1 cellular context compared by ENCODE assay signal in the genomic region with DNA sequence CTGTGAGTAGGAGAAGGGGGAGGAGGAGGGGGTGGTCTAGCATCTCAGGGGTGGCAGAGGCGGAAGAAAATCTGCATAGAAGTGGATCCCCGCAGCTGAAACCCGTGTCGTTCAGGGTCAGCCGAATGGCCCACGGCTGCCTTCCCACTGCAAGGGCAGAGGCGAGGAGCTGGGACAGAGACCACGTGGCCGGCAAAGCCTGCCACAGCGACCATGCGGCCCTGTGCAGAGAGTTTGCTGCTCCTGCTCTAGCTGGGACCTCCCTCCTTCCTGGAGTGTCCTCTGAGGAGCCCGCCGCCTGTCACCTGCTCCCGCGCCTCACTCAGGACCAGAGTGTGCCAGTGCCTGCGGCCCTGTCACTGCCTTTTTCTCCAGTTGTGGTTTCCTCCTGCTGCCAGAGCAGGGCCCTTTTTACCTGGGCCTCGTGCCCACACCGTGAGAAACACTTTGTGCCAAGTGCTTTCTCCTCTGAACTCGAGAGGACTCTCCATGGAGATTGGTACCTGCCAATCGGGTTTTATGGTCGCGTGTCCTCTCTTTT.
TF ChIP-seq lines count a peak whose summit lies in the region.

No MANE protein-coding gene starts in this region.

TF ChIP-seq in H1, 55 proteins besides CTCF, POLR2A, EP300 and RAD21:
- TF ChIP-seq GABPA (IDR thresholded peaks at IDR 0.05; ENCODE audit: borderline replicate concordance, insufficient read depth, low read length) (no peak), EGR1 (IDR thresholded peaks at IDR 0.05; ENCODE audit: borderline replicate concordance, low read depth, low read length) (no peak), MAX (IDR thresholded peaks at IDR 0.05) (0 out of 2 replicates have a peak, but pooled peaks have one; percentile 56), CEBPB (IDR thresholded peaks at IDR 0.05; ENCODE audit: low read depth, low read length) (no peak)
